In the genomic region with DNA sequence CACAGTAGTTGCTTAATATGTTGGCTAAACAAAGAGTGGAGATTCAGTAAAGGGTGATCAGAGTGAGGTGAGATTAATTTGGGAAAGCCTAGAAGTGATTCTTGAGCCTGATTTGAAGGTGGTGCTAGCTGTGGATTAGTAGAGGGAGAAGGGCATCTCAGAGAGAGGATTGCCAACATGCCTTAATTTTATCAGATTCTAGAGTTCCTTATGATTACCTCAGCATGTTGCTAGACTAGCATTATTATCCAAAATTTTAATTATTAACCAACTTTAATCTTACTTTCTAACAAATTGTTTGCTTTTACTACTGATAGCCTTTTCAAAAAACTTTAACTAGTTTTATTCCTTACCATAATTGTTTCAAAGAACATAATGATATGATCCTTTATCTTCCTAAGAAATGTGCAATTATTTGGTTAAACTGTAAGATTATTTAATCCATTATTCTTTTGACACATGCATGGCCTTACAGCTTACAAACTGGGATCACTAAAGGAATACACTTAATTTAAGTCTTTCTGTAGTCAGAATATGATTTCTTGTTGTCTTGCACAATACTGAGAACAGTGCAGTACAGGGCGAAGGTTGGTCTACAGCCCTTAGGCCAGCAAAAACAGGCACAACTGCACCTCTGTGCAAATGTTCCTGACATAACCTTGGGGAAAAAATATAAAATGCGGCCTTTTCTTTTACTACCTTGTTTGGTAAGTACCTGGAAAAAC, we compare ENCODE assay signal across 18 cellular contexts.
A peak's percentile ranks its signal among the peaks of the same experiment; 100 is the strongest.
DNase-seq lines count a peak whose midpoint lies in the region; ATAC-seq, FAIRE-seq and TF ChIP-seq lines count a peak whose summit lies in the region.
"Had no signal": no experiment of that assay in that cellular context is flagged by ENCODE, and none has a peak within 500 bp of the region (broad histone marks: within the 10 kb centered on the region; RNA-seq: fewer than 3 reads in every experiment).

No MANE protein-coding gene starts in this region.

- H2BK20ac ChIP-seq in IMR-90 (ENCODE audit: low read depth, low read length), result no peak overlapping the region

- no peaks in the 10 kb centered on the region for H3K9me3 Mint-ChIP-seq in Caco-2 (ENCODE audit: unreplicated experiment)
- H3K9me3 Mint-ChIP-seq: CD8-positive, alpha-beta memory T cell; IgD-negative memory B cell had no signal

- peak; percentile 36 to 40 for DNase-seq in Caco-2
- no peak for DNase-seq in IMR-90
- DNase-seq in left lobe of liver (ENCODE audit: low spot score), result peak; percentile 69
- peak in 2 of 6 donors; percentile 21 to 30 for DNase-seq in pancreas
- no peak for DNase-seq in central memory CD4-positive, alpha-beta T cell
- DNase-seq in NCI-H524 treated with DMSO at 0.1 percent for 48 hours (lab: John Stamatoyannopoulos, UW), result no peak
- no peak for DNase-seq in GM10248 (ENCODE audit: extremely low spot score)
- no peak for DNase-seq in NCI-H146 treated with DMSO at 0.1 percent for 48 hours (lab: John Stamatoyannopoulos, UW; ENCODE audit: unreplicated experiment)
- DNase-seq: CD8-positive, alpha-beta memory T cell; DMS 273 treated with DMSO at 0.1 percent for 48 hours had no signal

- no peaks in the 10 kb centered on the region for H4K20me1 ChIP-seq in IMR-90 (ENCODE audit: insufficient read depth, low read length)
- H4K20me1 ChIP-seq: BLaER1 had no signal

- H2BK5ac ChIP-seq in IMR-90 (ENCODE audit: low read depth, low read length, poor library complexity, severe bottlenecking), result no peak overlapping the region

- no peak for TF ChIP-seq CTCF in Caco-2 (IDR thresholded peaks at IDR 0.05; ENCODE audit: insufficient read depth in 1 of 2, low read depth in 1 of 2, low read length in 1 of 2, severe bottlenecking in 1 of 2, unreplicated experiment in 1 of 2)
- TF ChIP-seq CTCF in IMR-90 (conservative IDR thresholded peaks at IDR 0.05; ENCODE audit: low read depth, low read length), result no peak
- no peak for TF ChIP-seq CTCF in pancreas (IDR thresholded peaks at IDR 0.05)
- no peak for TF ChIP-seq CTCF in GM10248 (IDR thresholded peaks at IDR 0.05; ENCODE audit: control extremely low read depth, extremely low read depth, low read depth, missing control alignments)

- no TSS peak for BruUV-seq in Caco-2 (replicated peaks; lab: Mats Ljungman, UMichigan)
- BruUV-seq in IMR-90 (replicated peaks; lab: Mats Ljungman, UMichigan), result no TSS peak

- ATAC-seq in IMR-90 (ENCODE audit: low read depth), result no peak
- ATAC-seq in left lobe of liver, result peak; percentile 86
- peak; percentile 79 to 86 (median 80) for ATAC-seq in pancreas

- no peaks in the 10 kb centered on the region for H3K27me3 Mint-ChIP-seq in Caco-2 (ENCODE audit: insufficient read depth, unreplicated experiment)
- H3K27me3 Mint-ChIP-seq: IgD-negative memory B cell had no signal

- no peak overlapping the region for H2AK9ac ChIP-seq in IMR-90 (replicated peaks; ENCODE audit: low read depth, low read length, poor library complexity)

- no peak overlapping the region for H3K56ac ChIP-seq in IMR-90 (ENCODE audit: extremely low read depth, insufficient read depth, low read length)

- no peak overlapping the region for H4K8ac ChIP-seq in IMR-90 (ENCODE audit: low read depth in 2 of 2, low read length in 2 of 2)

- H3K9me3 ChIP-seq in Caco-2 (no peaks in the 10 kb centered on the region), IMR-90 (ENCODE audit: control insufficient read depth, insufficient read depth, low read length) (no peaks in the 10 kb centered on the region), pancreas (no peaks in the 10 kb centered on the region)
- H3K9me3 ChIP-seq: BLaER1, HAP-1 had no signal

- H3K4ac ChIP-seq in IMR-90 (ENCODE audit: low read depth, low read length), result no peak overlapping the region

- no peak for FAIRE-seq in pancreas (lab: Jason Lieb, UNC)
- FAIRE-seq: GM12891, GM19239, H1, HTR-8/SVneo had no signal

- no peaks in the 10 kb centered on the region for H3K9me1 ChIP-seq in IMR-90 (ENCODE audit: insufficient read depth, low read length)

- H3K23ac ChIP-seq in IMR-90 (ENCODE audit: low read depth, low read length), result no peak overlapping the region

- intact Hi-C loops in Caco-2 (cut with micrococcal nuclease; ENCODE audit: unreplicated experiment) (no loop called here), IMR-90 (cut with micrococcal nuclease) (no loop called here), pancreas (cut with DNase I) (no loop called here)

- H3K27ac ChIP-seq in IMR-90 (ENCODE audit: insufficient read depth, low read length), result no peak overlapping the region
- peak overlapping the region in 3 of 4 donors; percentile 36 to 64 (median 61) for H3K27ac ChIP-seq in pancreas
- H3K27ac ChIP-seq: 22Rv1, BLaER1 had no signal

- no peak overlapping the region for H2AFZ ChIP-seq in IMR-90 (replicated peaks; ENCODE audit: low read length, poor library complexity)

- H3K18ac ChIP-seq in IMR-90 (ENCODE audit: low read depth, low read length), result no peak overlapping the region

- H2BK15ac ChIP-seq in IMR-90 (ENCODE audit: low read depth, low read length), result no peak overlapping the region

- no peak overlapping the region for H4K91ac ChIP-seq in IMR-90 (ENCODE audit: insufficient read depth, low read depth, low read length)

- H3K36me3 ChIP-seq in Caco-2 (ENCODE audit: control insufficient read depth, insufficient read depth, low read length) (no peaks in the 10 kb centered on the region), IMR-90 (ENCODE audit: control insufficient read depth, insufficient read depth, low read length) (no peaks in the 10 kb centered on the region), pancreas (no peaks in the 10 kb centered on the region)
- H3K36me3 ChIP-seq: BLaER1 had no signal

- TF ChIP-seq RAD21 in IMR-90 (IDR thresholded peaks at IDR 0.05; ENCODE audit: low read length), result no peak

- POLR2A ChIA-PET in Caco-2 (lab: Charles Lee) (no interaction called here), IMR-90 (lab: Charles Lee; ENCODE audit: unreplicated experiment) (interaction anchor here (0.5 kb wide), 1 partner anchor 61 kb away, joined by 3 read pairs; no protein-coding TSS in a partner anchor), GM10248 (lab: Yijun Ruan, JAX) (no interaction called here)

- no peak overlapping the region for H3K9ac ChIP-seq in IMR-90 (ENCODE audit: low read depth, low read length)
- H3K9ac ChIP-seq: BLaER1 had no signal

- WGBS in IMR-90 (ENCODE audit: extremely low coverage in 2 of 2, insufficient read length in 1 of 2), 2 experiments, result no CpG with 5 or more reads among the region's 2 CpGs
- WGBS in pancreas, 2 donors, result 20 to 27% methylated on average over 2 of the region's 2 CpGs

- no peak overlapping the region for H3K14ac ChIP-seq in IMR-90 (replicated peaks; ENCODE audit: low read depth, low read length)

- TF ChIP-seq POLR2A in IMR-90 (IDR thresholded peaks at IDR 0.05; ENCODE audit: low read depth, low read length), result no peak

- H3K27me3 ChIP-seq in Caco-2 (replicated peaks; ENCODE audit: control insufficient read depth, insufficient read depth, low read length), result no peaks in the 10 kb centered on the region
- H3K27me3 ChIP-seq in IMR-90 (ENCODE audit: control insufficient read depth, insufficient read depth, low read length), result peaks cover 14% of the 10 kb centered on the region
- H3K27me3 ChIP-seq in pancreas, result no peaks in the 10 kb centered on the region
- H3K27me3 ChIP-seq: BLaER1 had no signal

- peaks cover 23% of the 10 kb centered on the region for H3K4me1 ChIP-seq in Caco-2
- no peaks in the 10 kb centered on the region for H3K4me1 ChIP-seq in IMR-90 (ENCODE audit: control insufficient read depth, insufficient read depth, low read length)
- H3K4me1 ChIP-seq in pancreas, result peaks cover 29 to 35% (median 31%) of the 10 kb centered on the region in 3 donors
- H3K4me1 ChIP-seq: HAP-1 had no signal

- no peak overlapping the region for H3K4me3 Mint-ChIP-seq in Caco-2 (ENCODE audit: unreplicated experiment)
- H3K4me3 Mint-ChIP-seq: CD8-positive, alpha-beta memory T cell; IgD-negative memory B cell had no signal

- no peak overlapping the region for H3K27ac Mint-ChIP-seq in Caco-2 (ENCODE audit: unreplicated experiment)
- H3K27ac Mint-ChIP-seq: IgD-negative memory B cell had no signal

- H3K4me3 ChIP-seq in Caco-2 (ENCODE audit: low read depth, low read length) (no peak overlapping the region), IMR-90 (ENCODE audit: insufficient read depth, low read depth, low read length) (no peak overlapping the region), pancreas (no peak overlapping the region)
- H3K4me3 ChIP-seq: BLaER1, HAP-1 had no signal

- H3K4me1 Mint-ChIP-seq in Caco-2 (ENCODE audit: low read depth, unreplicated experiment), result peaks cover 17% of the 10 kb centered on the region

- H4K5ac ChIP-seq in IMR-90 (ENCODE audit: low read depth, low read length), result no peak overlapping the region

- H3K36me3 Mint-ChIP-seq in Caco-2 (ENCODE audit: insufficient read depth, unreplicated experiment), result no peaks in the 10 kb centered on the region

- CTCF ChIA-PET in Caco-2 (lab: Charles Lee) (no interaction called here), IMR-90 (lab: Yijun Ruan, JAX) (no interaction called here), GM10248 (lab: Yijun Ruan, JAX) (interaction anchor here (1.9 kb wide), 1 partner anchor 11 kb away, joined by 6 read pairs; no protein-coding TSS in a partner anchor)

- no peaks in the 10 kb centered on the region for H3K79me1 ChIP-seq in IMR-90 (ENCODE audit: low read depth in 1 of 2, low read length in 2 of 2)

- no peak overlapping the region for H3K4me2 ChIP-seq in IMR-90 (ENCODE audit: low read depth, low read length)
- H3K4me2 ChIP-seq: BLaER1 had no signal

- H2AK5ac ChIP-seq in IMR-90 (ENCODE audit: low read depth, low read length), result no peak overlapping the region

- in situ Hi-C loops in IMR-90 (cut with MboI; ENCODE audit: low sequenced_read_pairs), result no loop called here

- dilution Hi-C loops in IMR-90 (cut with HindIII; ENCODE audit: low sequenced_read_pairs, unreplicated experiment), result no loop called here

- H2BK120ac ChIP-seq in IMR-90 (ENCODE audit: low read depth, low read length), result no peak overlapping the region

TF ChIP-seq in IMR-90, 13 proteins besides CTCF, POLR2A, EP300 and RAD21:
- TF ChIP-seq CEBPB (IDR thresholded peaks at IDR 0.05; ENCODE audit: low read depth, low read length), result 0 out of 2 replicates have a peak, but pooled peaks have one; percentile 23
- no peak for TF ChIP-seq RCOR1 (IDR thresholded peaks at IDR 0.05; ENCODE audit: insufficient replicate concordance, low read length)

Comparison
In these comparisons a context has a peak if more than half of its experiments do, and no peak if none do; other contexts are left out.
1. DNase-seq: peak in Caco-2 (2 of 2) and left lobe of liver (single experiment); none in IMR-90 (single experiment), central memory CD4-positive, alpha-beta T cell (single experiment), NCI-H524 treated with DMSO at 0.1 percent for 48 hours (single experiment), GM10248 (single experiment) and NCI-H146 treated with DMSO at 0.1 percent for 48 hours (single experiment).